Comparison of ENCODE assay signal across 23 cellular contexts in the genomic region with DNA sequence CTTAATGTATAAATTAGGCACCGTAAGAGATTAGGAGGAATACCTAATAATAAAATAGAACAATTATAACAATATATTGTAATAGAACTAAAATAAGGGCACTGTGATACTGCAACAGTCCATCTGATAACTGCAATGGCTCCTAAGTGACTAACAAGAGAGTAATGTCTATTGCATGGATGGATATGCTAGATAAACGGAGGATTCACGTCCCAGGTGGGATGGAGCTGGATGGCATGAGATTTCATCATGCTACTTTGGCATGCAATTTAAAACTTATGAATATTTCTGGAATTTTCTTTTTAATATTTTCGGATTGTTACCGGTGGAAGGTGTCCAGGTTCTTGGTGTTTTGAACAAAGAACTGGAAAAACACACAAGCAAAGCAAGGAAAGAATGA. TPM values are rescaled to one million over a fixed set of nuclear protein-coding genes. Genes with fewer than 3 reads are reported as not detected.
DNase-seq lines count a peak whose midpoint lies in the region; ATAC-seq, FAIRE-seq and TF ChIP-seq lines count a peak whose summit lies in the region.
"Had no signal": no experiment of that assay in that cellular context is flagged by ENCODE, and none has a peak within 500 bp of the region (broad histone marks: within the 10 kb centered on the region; RNA-seq: fewer than 3 reads in every experiment).

No MANE protein-coding gene starts in this region.

- no peak overlapping the region for H3K56ac ChIP-seq in IMR-90 (ENCODE audit: extremely low read depth, insufficient read depth, low read length)

- DNase-seq in activated CD4-positive, alpha-beta T cell treated with anti-CD3 and anti-CD28 coated beads, Interleukin-2, amount 10 ng/mL, durations not matched to agents 7 days and 5 days = no peak
- no peak for DNase-seq in activated CD4-positive, alpha-beta T cell treated with anti-CD3 and anti-CD28 coated beads, Interleukin-2, amount 50 U/mL, for 48 hours
- DNase-seq in IMR-90 = no peak
- DNase-seq in K562 (ENCODE audit: extremely low read depth in 1 of 4, low spot score in 3 of 4) = no peak
- no peak for DNase-seq in neuronal stem cell (ENCODE audit: low spot score)
- DNase-seq in H7 = no peak
- no peak for DNase-seq in NCI-H2081 treated with DMSO at 0.1 percent for 48 hours (lab: John Stamatoyannopoulos, UW)
- DNase-seq: C1 segment of cervical spinal cord, EL, GF-D8, H9, HFFc6, KG1, NCI-H1092 treated with DMSO at 0.1 percent for 48 hours, NCI-H146, NCI-H2029, NCI-H345, NCI-H524 treated with DMSO at 0.1 percent for 48 hours, NCI-H82, Peyer's patch had no signal

- H3K4me3 Mint-ChIP-seq in activated CD4-positive, alpha-beta T cell treated with anti-CD3 and anti-CD28 coated beads, Interleukin-2, amount 10 ng/mL, durations not matched to agents 7 days and 5 days = peak overlapping the region; percentile 51
- H3K4me3 Mint-ChIP-seq: H9, HFFc6 had no signal

- H3K27me3 ChIP-seq in IMR-90 (ENCODE audit: control insufficient read depth, insufficient read depth, low read length) (no peaks in the 10 kb centered on the region), K562 (ENCODE audit: control insufficient read depth in 2 of 2, insufficient read depth in 2 of 2, low read length in 2 of 2) (no peaks in the 10 kb centered on the region), neuronal stem cell (ENCODE audit: control insufficient read depth in 3 of 3, insufficient read depth in 3 of 3, low read depth in 1 of 3, low read length in 3 of 3) (no peaks in the 10 kb centered on the region), H7 (ENCODE audit: control insufficient read depth, insufficient read depth, low read length) (no peaks in the 10 kb centered on the region)
- H3K27me3 ChIP-seq: Peyer's patch, SJSA1 had no signal

- peaks cover 1% of the 10 kb centered on the region; the same call in 1 of the 2 replicates for H3K4me1 ChIP-seq in IMR-90 (ENCODE audit: control insufficient read depth, insufficient read depth, low read length)
- peaks cover 4 to 10% of the 10 kb centered on the region in 2 experiments; a peak in 1 of 5 replicates for H3K4me1 ChIP-seq in K562 (replicated peaks in 1 of 2; ENCODE audit: control insufficient read depth in 2 of 2, insufficient read depth in 2 of 2, low read length in 2 of 2)
- H3K4me1 ChIP-seq in neuronal stem cell (ENCODE audit: control insufficient read depth in 2 of 2, insufficient read depth in 1 of 2, low read depth in 1 of 2, low read length in 2 of 2) = peaks cover 0 to 3% of the 10 kb centered on the region in 2 donors

- BruUV-seq in IMR-90 (replicated peaks; lab: Mats Ljungman, UMichigan) (no TSS peak), K562 (replicated peaks; lab: Mats Ljungman, UMichigan) (no TSS peak)

- H4K20me1 ChIP-seq in IMR-90 (ENCODE audit: insufficient read depth, low read length) (no peaks in the 10 kb centered on the region), K562 (replicated peaks; ENCODE audit: control insufficient read depth, insufficient read depth, low read length) (no peaks in the 10 kb centered on the region)

- no peak overlapping the region for H2AFZ ChIP-seq in IMR-90 (replicated peaks; ENCODE audit: low read length, poor library complexity)
- no peak overlapping the region for H2AFZ ChIP-seq in K562 (ENCODE audit: low read depth, low read length)
- H2AFZ ChIP-seq in neuronal stem cell (ENCODE audit: low read length) = peak overlapping the region; percentile 49

- TF ChIP-seq POLR2A in IMR-90 (IDR thresholded peaks at IDR 0.05; ENCODE audit: low read depth, low read length) (no peak), K562 (conservative IDR thresholded peaks at IDR 0.05) (no peak)

- H3K18ac ChIP-seq in IMR-90 (ENCODE audit: low read depth, low read length) (no peak overlapping the region), neuronal stem cell (ENCODE audit: low read length) (no peak overlapping the region)

- TF ChIP-seq RAD21 in IMR-90 (IDR thresholded peaks at IDR 0.05; ENCODE audit: low read length) (no peak), K562 (CRISPR knock-in tag; conservative IDR thresholded peaks at IDR 0.05 in 1 of 2, IDR thresholded peaks at IDR 0.05 in 1 of 2) (no peak)

- peaks cover 4 to 13% of the 10 kb centered on the region in 2 experiments; a peak in 3 of 4 replicates for H3K79me1 ChIP-seq in IMR-90 (ENCODE audit: low read depth in 1 of 2, low read length in 2 of 2)
- H3K79me1 ChIP-seq in neuronal stem cell (ENCODE audit: low read depth, low read length) = no peaks in the 10 kb centered on the region

- TF ChIP-seq CTCF in IMR-90 (conservative IDR thresholded peaks at IDR 0.05; ENCODE audit: low read depth, low read length) = no peak
- TF ChIP-seq CTCF in K562 (IDR thresholded peaks at IDR 0.05 in 2 of 3, conservative IDR thresholded peaks at IDR 0.05 in 1 of 3; ENCODE audit: insufficient read depth in 2 of 3, low read depth in 1 of 3, low read length in 3 of 3) = no peak

- H3K36me3 ChIP-seq in IMR-90 (ENCODE audit: control insufficient read depth, insufficient read depth, low read length) (no peaks in the 10 kb centered on the region), K562 (ENCODE audit: control insufficient read depth, insufficient read depth, low read length) (no peaks in the 10 kb centered on the region), neuronal stem cell (replicated peaks in 1 of 2; ENCODE audit: control insufficient read depth in 2 of 2, insufficient read depth in 2 of 2, low read length in 2 of 2) (no peaks in the 10 kb centered on the region), H7 (replicated peaks; ENCODE audit: control insufficient read depth, insufficient read depth, low read length) (no peaks in the 10 kb centered on the region)
- H3K36me3 ChIP-seq: Peyer's patch, SJSA1 had no signal

- H3K36me3 Mint-ChIP-seq in activated CD4-positive, alpha-beta T cell treated with anti-CD3 and anti-CD28 coated beads, Interleukin-2, amount 10 ng/mL, durations not matched to agents 7 days and 5 days (ENCODE audit: low read depth) = no peaks in the 10 kb centered on the region

- H4K91ac ChIP-seq in IMR-90 (ENCODE audit: insufficient read depth, low read depth, low read length) = no peak overlapping the region
- H4K91ac ChIP-seq in neuronal stem cell (ENCODE audit: low read depth, low read length, poor library complexity) = no peak overlapping the region

- intact Hi-C loops in IMR-90 (cut with micrococcal nuclease) (no loop called here), K562 (cut with micrococcal nuclease) (no loop called here)

- dilution Hi-C loops in IMR-90 (cut with HindIII; ENCODE audit: low sequenced_read_pairs, unreplicated experiment) = no loop called here

- POLR2A ChIA-PET in activated CD4-positive, alpha-beta T cell treated with anti-CD3 and anti-CD28 coated beads, Interleukin-2, amount 10 ng/mL, durations not matched to agents 7 days and 5 days (lab: Charles Lee) = no interaction called here
- POLR2A ChIA-PET in IMR-90 (lab: Charles Lee; ENCODE audit: unreplicated experiment) (no interaction called here), K562 (lab: Yijun Ruan, JAX) (interaction anchor here (0.7 kb wide), 1 partner anchor 990 kb away, joined by 3 read pairs; no protein-coding TSS in a partner anchor)

- no peak overlapping the region for H2AK5ac ChIP-seq in IMR-90 (ENCODE audit: low read depth, low read length)
- H2AK5ac ChIP-seq in neuronal stem cell (ENCODE audit: low read depth, low read length) = no peak overlapping the region

- H4K8ac ChIP-seq in IMR-90 (ENCODE audit: low read depth in 2 of 2, low read length in 2 of 2) = no peak overlapping the region
- no peak overlapping the region for H4K8ac ChIP-seq in neuronal stem cell (ENCODE audit: low read depth, low read length)

- no peak overlapping the region for H2BK12ac ChIP-seq in neuronal stem cell (ENCODE audit: low read length)

- no peaks in the 10 kb centered on the region for H3K27me3 Mint-ChIP-seq in activated CD4-positive, alpha-beta T cell treated with anti-CD3 and anti-CD28 coated beads, Interleukin-2, amount 10 ng/mL, durations not matched to agents 7 days and 5 days

- H4K5ac ChIP-seq in IMR-90 (ENCODE audit: low read depth, low read length) = no peak overlapping the region

- H3K27ac Mint-ChIP-seq in activated CD4-positive, alpha-beta T cell treated with anti-CD3 and anti-CD28 coated beads, Interleukin-2, amount 10 ng/mL, durations not matched to agents 7 days and 5 days = peak overlapping the region; percentile 85
- H3K27ac Mint-ChIP-seq: H9, HFFc6 had no signal

- no peak overlapping the region for H3K4me3 ChIP-seq in IMR-90 (ENCODE audit: insufficient read depth, low read depth, low read length)
- H3K4me3 ChIP-seq in K562 = no peak overlapping the region
- no peak overlapping the region for H3K4me3 ChIP-seq in neuronal stem cell (ENCODE audit: low read length in 2 of 2)
- no peak overlapping the region for H3K4me3 ChIP-seq in H7 (ENCODE audit: insufficient read depth, low read depth, low read length)
- H3K4me3 ChIP-seq: Peyer's patch, SJSA1 had no signal

- no peak overlapping the region for H2AK9ac ChIP-seq in IMR-90 (replicated peaks; ENCODE audit: low read depth, low read length, poor library complexity)

- H3K9me3 ChIP-seq in IMR-90 (ENCODE audit: control insufficient read depth, insufficient read depth, low read length) (no peaks in the 10 kb centered on the region), K562 (replicated peaks; ENCODE audit: control insufficient read depth, insufficient read depth, low read depth, low read length) (no peaks in the 10 kb centered on the region), neuronal stem cell (replicated peaks in 1 of 2; ENCODE audit: control insufficient read depth in 2 of 2, insufficient read depth in 1 of 2, low read depth in 1 of 2, low read length in 2 of 2) (no peaks in the 10 kb centered on the region)
- H3K9me3 ChIP-seq: Peyer's patch, SJSA1 had no signal

- TF ChIP-seq EP300 in K562 (IDR thresholded peaks at IDR 0.05; ENCODE audit: low read length) = peak; percentile 60

- in situ Hi-C loops in IMR-90 (cut with MboI; ENCODE audit: low sequenced_read_pairs) = no loop called here
- in situ Hi-C loops in K562 (cut with MboI) = no loop called here

- no peaks in the 10 kb centered on the region for H3K9me3 Mint-ChIP-seq in activated CD4-positive, alpha-beta T cell treated with anti-CD3 and anti-CD28 coated beads, Interleukin-2, amount 10 ng/mL, durations not matched to agents 7 days and 5 days
- H3K9me3 Mint-ChIP-seq: H9, HFFc6 had no signal

- H3K14ac ChIP-seq in IMR-90 (replicated peaks; ENCODE audit: low read depth, low read length) (no peak overlapping the region), neuronal stem cell (ENCODE audit: low read length) (no peak overlapping the region)

- no peak overlapping the region for H2BK20ac ChIP-seq in IMR-90 (ENCODE audit: low read depth, low read length)

- H2BK15ac ChIP-seq in IMR-90 (ENCODE audit: low read depth, low read length) (no peak overlapping the region), neuronal stem cell (ENCODE audit: low read length) (no peak overlapping the region)

- H3K9me1 ChIP-seq in IMR-90 (ENCODE audit: insufficient read depth, low read length) (no peaks in the 10 kb centered on the region), K562 (ENCODE audit: control insufficient read depth, insufficient read depth, low read length) (no peaks in the 10 kb centered on the region)

- no CpG with 5 or more reads among the region's 5 CpGs for WGBS in IMR-90 (ENCODE audit: extremely low coverage in 2 of 2, insufficient read length in 1 of 2), 2 experiments
- 65% methylated on average over 5 of the region's 5 CpGs for WGBS in K562 (ENCODE audit: insufficient coverage, low coverage, missing lambda C conversion rate)
- WGBS in neuronal stem cell (ENCODE audit: extremely low coverage in 2 of 2, insufficient read length in 2 of 2, insufficient replicate concordance in 1 of 2), 2 donors = no CpG with 5 or more reads among the region's 5 CpGs

- H3K27ac ChIP-seq in IMR-90 (ENCODE audit: insufficient read depth, low read length) = no peak overlapping the region
- H3K27ac ChIP-seq in K562 (ENCODE audit: extremely low read depth, low read depth, low read length) = no peak overlapping the region
- H3K27ac ChIP-seq in neuronal stem cell (replicated peaks; ENCODE audit: low read length) = no peak overlapping the region
- H3K27ac ChIP-seq: 22Rv1, Peyer's patch, SJSA1 had no signal

- H2BK120ac ChIP-seq in IMR-90 (ENCODE audit: low read depth, low read length) (no peak overlapping the region), neuronal stem cell (ENCODE audit: low read depth, low read length) (no peak overlapping the region)

- no peak for FAIRE-seq in K562 (lab: Jason Lieb, UNC)

- no peak overlapping the region for H3K4me2 ChIP-seq in IMR-90 (ENCODE audit: low read depth, low read length)
- no peak overlapping the region for H3K4me2 ChIP-seq in K562 (ENCODE audit: insufficient read depth, low read length)
- no peak overlapping the region for H3K4me2 ChIP-seq in neuronal stem cell (ENCODE audit: insufficient read depth, low read length, poor library complexity, severe bottlenecking)

- no peak overlapping the region for H3K4ac ChIP-seq in IMR-90 (ENCODE audit: low read depth, low read length)
- no peak overlapping the region for H3K4ac ChIP-seq in neuronal stem cell (ENCODE audit: low read length)

- no peak overlapping the region for H2BK5ac ChIP-seq in IMR-90 (ENCODE audit: low read depth, low read length, poor library complexity, severe bottlenecking)
- H2BK5ac ChIP-seq in neuronal stem cell (ENCODE audit: low read length) = no peak overlapping the region

- peaks cover 21% of the 10 kb centered on the region for H3K79me2 ChIP-seq in K562 (ENCODE audit: control insufficient read depth, insufficient read depth, low read length)

- H3K23ac ChIP-seq in IMR-90 (ENCODE audit: low read depth, low read length) (no peak overlapping the region), neuronal stem cell (ENCODE audit: low read depth, low read length, poor library complexity) (no peak overlapping the region)

- ATAC-seq in IMR-90 (ENCODE audit: low read depth) (no peak), K562 (no peak), GM18858 (IDR thresholded peaks at IDR 0.05; ENCODE audit: unreplicated experiment) (no peak)

- peaks cover 34% of the 10 kb centered on the region for H3K4me1 Mint-ChIP-seq in activated CD4-positive, alpha-beta T cell treated with anti-CD3 and anti-CD28 coated beads, Interleukin-2, amount 10 ng/mL, durations not matched to agents 7 days and 5 days

- CTCF ChIA-PET in activated CD4-positive, alpha-beta T cell treated with anti-CD3 and anti-CD28 coated beads, Interleukin-2, amount 10 ng/mL, durations not matched to agents 7 days and 5 days (lab: Charles Lee) = interaction anchor here (1.0 to 1.4 kb wide), 3 partner anchors 11 to 65 kb away, joined by 3 to 4 read pairs (median 3); no protein-coding TSS in a partner anchor
- CTCF ChIA-PET in IMR-90 (lab: Yijun Ruan, JAX) (no interaction called here), K562 (lab: Yijun Ruan, JAX; ENCODE audit: low intra/inter-chr PET ratio) (no interaction called here)

- no peak overlapping the region for H3K9ac ChIP-seq in IMR-90 (ENCODE audit: low read depth, low read length)
- no peak overlapping the region for H3K9ac ChIP-seq in K562 (ENCODE audit: insufficient read depth in 1 of 2, low read depth in 2 of 2, low read length in 2 of 2)
- H3K9ac ChIP-seq in neuronal stem cell (ENCODE audit: low read depth, low read length, poor library complexity) = no peak overlapping the region

RNA-seq across cellular contexts. Expression of a gene that starts 2.2 kb away (rescaled TPM):
- total RNA-seq in activated CD4-positive, alpha-beta T cell treated with anti-CD3 and anti-CD28 coated beads, Interleukin-2, amount 10 ng/mL, durations not matched to agents 7 days and 5 days = 10 to 100 TPM; 22.4 to 22.7 TPM
- 28.7 and 43.9 TPM in 2 replicates for total RNA-seq in IMR-90 (2012; rRNA removed)
- 8.9 and 11.4 TPM in 2 replicates for polyA plus RNA-seq in IMR-90 (2012; rRNA removed)
- 1.1 and 3.1 TPM in 2 replicates for polyA plus RNA-seq in IMR-90 (2012; cell fraction: cytosol; rRNA removed)
- polyA plus RNA-seq in IMR-90 (2012; cell fraction: nucleus; rRNA removed; ENCODE audit: low replicate concordance) = 0.57 and 4.3 TPM in 2 replicates
- total RNA-seq in K562 (2011; cell fraction: chromatin; rRNA removed; ENCODE audit: low replicate concordance) = 14.9 and 22.9 TPM in 2 replicates
- 20.0 and 30.4 TPM in 2 replicates for total RNA-seq in K562 (2011; cell fraction: nucleolus; rRNA removed)
- total RNA-seq in K562 (2011; cell fraction: nucleoplasm; rRNA removed) = 22.7 and 25.7 TPM in 2 replicates
- total RNA-seq in K562 (2014; rRNA removed) = 11.5 and 12.4 TPM in 2 replicates
- total RNA-seq in K562 (2014; rRNA removed; fragmentation: Illumina TruSeq; extraction: Trizol) = 17.2 and 20.6 TPM in 2 replicates
- 20.7 and 24.2 TPM in 2 replicates for total RNA-seq in K562 (2015; rRNA removed; fragmentation: Illumina TruSeq; extraction: Trizol)
- 14.1 and 15.7 TPM in 2 replicates for total RNA-seq in K562 (2021)
- polyA plus RNA-seq in K562 (2011; rRNA removed) = 15.8 and 20.7 TPM in 2 replicates
- 6.9 and 18.4 TPM in 2 replicates for polyA plus RNA-seq in K562 (2011; cell fraction: cytosol; rRNA removed)
- 4.9 and 11.2 TPM in 2 replicates for polyA plus RNA-seq in K562 (2011; cell fraction: nucleus; rRNA removed)
- 9.6 and 13.6 TPM in 2 replicates for polyA plus RNA-seq in K562 (2012)
- 8.2 and 8.8 TPM in 2 replicates for polyA plus RNA-seq in K562 (2014; fragmentation: Illumina TruSeq; extraction: Trizol)
- 10 to 100 TPM; 17.8 to 18.4 TPM for polyA plus RNA-seq in K562 (2014; fragmentation: Nextera tagmentation; extraction: Ambion mirVana)
- polyA plus RNA-seq in K562 (2014; rRNA removed) = 10.5 and 15.5 TPM in 2 replicates
- polyA minus RNA-seq in K562 (2011; rRNA and poly(A)+ RNA removed) = 41.7 and 52.2 TPM in 2 replicates
- 6.5 and 15.3 TPM in 2 replicates for polyA minus RNA-seq in K562 (2011; cell fraction: cytosol; rRNA and poly(A)+ RNA removed)
- polyA minus RNA-seq in K562 (2011; cell fraction: nucleus; rRNA and poly(A)+ RNA removed) = 7.4 and 10.6 TPM in 2 replicates
- 4.7 TPM for polyA plus RNA-seq in neuronal stem cell (2013, experiment 1 of 2)
- 4.9 TPM for polyA plus RNA-seq in neuronal stem cell (2013, experiment 2 of 2)
- 12.7 and 23.2 TPM in 2 replicates for total RNA-seq in H7 (2014; rRNA removed; shearing (Covaris generic))

RNA-seq across cellular contexts. Expression of a gene that starts 19.5 kb away (rescaled TPM):
- 1 to 10 TPM; 6.1 to 7.1 TPM for total RNA-seq in activated CD4-positive, alpha-beta T cell treated with anti-CD3 and anti-CD28 coated beads, Interleukin-2, amount 10 ng/mL, durations not matched to agents 7 days and 5 days
- total RNA-seq in IMR-90 (2012; rRNA removed) (1.4 and 2.8 TPM in 2 replicates), K562 (2014; rRNA removed) (1.8 and 3.2 TPM in 2 replicates), K562 (2014; rRNA removed; fragmentation: Illumina TruSeq; extraction: Trizol) (6.4 and 8.1 TPM in 2 replicates), K562 (2015; rRNA removed; fragmentation: Illumina TruSeq; extraction: Trizol) (6.2 and 7.3 TPM in 2 replicates), K562 (2021) (4.0 and 5.7 TPM in 2 replicates)
- polyA plus RNA-seq in IMR-90 (2012; rRNA removed) (1.7 and 2.5 TPM in 2 replicates), K562 (2011; rRNA removed) (7.3 and 8.0 TPM in 2 replicates), K562 (2014; fragmentation: Illumina TruSeq; extraction: Trizol) (6.0 and 6.8 TPM in 2 replicates), K562 (2014; fragmentation: Nextera tagmentation; extraction: Ambion mirVana) (10 to 100 TPM; 16.8 to 18.9 TPM), K562 (2014; rRNA removed) (5.6 and 8.4 TPM in 2 replicates)
- 0.66 and 1.2 TPM in 2 replicates for polyA plus RNA-seq in IMR-90 (2012; cell fraction: cytosol; rRNA removed)
- polyA plus RNA-seq in IMR-90 (2012; cell fraction: nucleus; rRNA removed; ENCODE audit: low replicate concordance) = 1.4 and 4.3 TPM in 2 replicates
- 8.2 and 11.8 TPM in 2 replicates for total RNA-seq in K562 (2011; cell fraction: chromatin; rRNA removed; ENCODE audit: low replicate concordance)
- total RNA-seq in K562 (2011; cell fraction: nucleolus; rRNA removed) = 5.0 TPM in 2 replicates
- total RNA-seq in K562 (2011; cell fraction: nucleoplasm; rRNA removed) = 9.3 and 13.7 TPM in 2 replicates
- 0.83 and 2.1 TPM in 2 replicates for polyA plus RNA-seq in K562 (2011; cell fraction: cytosol; rRNA removed)
- polyA plus RNA-seq in K562 (2011; cell fraction: nucleus; rRNA removed) = 5.1 and 5.5 TPM in 2 replicates
- polyA plus RNA-seq in K562 (2012) = 3.6 and 4.9 TPM in 2 replicates
- 3.1 and 5.8 TPM in 2 replicates for polyA minus RNA-seq in K562 (2011; rRNA and poly(A)+ RNA removed)
- polyA minus RNA-seq in K562 (2011; cell fraction: cytosol; rRNA and poly(A)+ RNA removed) = 0.55 and 1.1 TPM in 2 replicates
- polyA minus RNA-seq in K562 (2011; cell fraction: nucleus; rRNA and poly(A)+ RNA removed) = 6.7 and 14.9 TPM in 2 replicates
- polyA plus RNA-seq in neuronal stem cell (2013, experiment 1 of 2) = 15.2 TPM
- polyA plus RNA-seq in neuronal stem cell (2013, experiment 2 of 2) = 15.2 TPM
- total RNA-seq in H7 (2014; rRNA removed; shearing (Covaris generic)) = 3.3 and 8.6 TPM in 2 replicates

RNA-seq across cellular contexts. Expression of a gene that starts 20.0 kb away (rescaled TPM):
- total RNA-seq in activated CD4-positive, alpha-beta T cell treated with anti-CD3 and anti-CD28 coated beads, Interleukin-2, amount 10 ng/mL, durations not matched to agents 7 days and 5 days = 10 to 100 TPM; 55.8 to 66.7 TPM
- total RNA-seq in IMR-90 (2012; rRNA removed) = 16.8 and 28.6 TPM in 2 replicates
- 16.8 and 23.3 TPM in 2 replicates for polyA plus RNA-seq in IMR-90 (2012; rRNA removed)
- polyA plus RNA-seq in IMR-90 (2012; cell fraction: cytosol; rRNA removed) = 3.9 and 5.0 TPM in 2 replicates
- 30.3 and 186 TPM in 2 replicates for polyA plus RNA-seq in IMR-90 (2012; cell fraction: nucleus; rRNA removed; ENCODE audit: low replicate concordance)
- 104 and 486 TPM in 2 replicates for total RNA-seq in K562 (2011; cell fraction: chromatin; rRNA removed; ENCODE audit: low replicate concordance)
- total RNA-seq in K562 (2011; cell fraction: nucleolus; rRNA removed) = 44.4 and 56.6 TPM in 2 replicates
- total RNA-seq in K562 (2011; cell fraction: nucleoplasm; rRNA removed) = 103 and 125 TPM in 2 replicates
- 19.4 and 20.9 TPM in 2 replicates for total RNA-seq in K562 (2014; rRNA removed)
- 21.5 and 21.7 TPM in 2 replicates for total RNA-seq in K562 (2014; rRNA removed; fragmentation: Illumina TruSeq; extraction: Trizol)
- total RNA-seq in K562 (2015; rRNA removed; fragmentation: Illumina TruSeq; extraction: Trizol) = 20.8 and 22.1 TPM in 2 replicates
- 30.4 and 35.8 TPM in 2 replicates for total RNA-seq in K562 (2021)
- 80.5 and 89.5 TPM in 2 replicates for polyA plus RNA-seq in K562 (2011; rRNA removed)
- polyA plus RNA-seq in K562 (2011; cell fraction: cytosol; rRNA removed) = 11.3 and 34.8 TPM in 2 replicates
- polyA plus RNA-seq in K562 (2011; cell fraction: nucleus; rRNA removed) = 133 and 257 TPM in 2 replicates
- polyA plus RNA-seq in K562 (2012) = 18.2 and 37.0 TPM in 2 replicates
- polyA plus RNA-seq in K562 (2014; fragmentation: Illumina TruSeq; extraction: Trizol) = 43.5 and 74.9 TPM in 2 replicates
- polyA plus RNA-seq in K562 (2014; fragmentation: Nextera tagmentation; extraction: Ambion mirVana) = 10 to 100 TPM; 14.8 to 16.7 TPM
- 57.6 and 63.2 TPM in 2 replicates for polyA plus RNA-seq in K562 (2014; rRNA removed)
- polyA minus RNA-seq in K562 (2011; rRNA and poly(A)+ RNA removed) = 49.3 and 70.4 TPM in 2 replicates
- polyA minus RNA-seq in K562 (2011; cell fraction: cytosol; rRNA and poly(A)+ RNA removed) = 16.2 and 21.0 TPM in 2 replicates
- polyA minus RNA-seq in K562 (2011; cell fraction: nucleus; rRNA and poly(A)+ RNA removed) = 82.8 and 167 TPM in 2 replicates
- 27.6 TPM for polyA plus RNA-seq in neuronal stem cell (2013, experiment 1 of 2)
- polyA plus RNA-seq in neuronal stem cell (2013, experiment 2 of 2) = 28.0 TPM
- total RNA-seq in H7 (2014; rRNA removed; shearing (Covaris generic)) = 8.7 and 12.7 TPM in 2 replicates
